In genomic region chr20:17917832-17918618, GRCh38 we compare ENCODE assay signal across 17 cellular contexts. TPM values are rescaled to one million over a fixed set of nuclear protein-coding genes. Genes with fewer than 3 reads are reported as not detected.
DNase-seq lines count a peak whose midpoint lies in the region; ATAC-seq and TF ChIP-seq lines count a peak whose summit lies in the region.
"Had no signal": no experiment of that assay in that cellular context is flagged by ENCODE, and none has a peak within 500 bp of the region (broad histone marks: within the 10 kb centered on the region; RNA-seq: fewer than 3 reads in every experiment).

No MANE protein-coding gene starts in this region.

- peak overlapping the region; percentile 20; the same call in 1 of the 2 replicates for H2AK5ac ChIP-seq in IMR-90 (ENCODE audit: low read depth, low read length)

- H3K9ac ChIP-seq in BLaER1: no peak overlapping the region
- H3K9ac ChIP-seq in IMR-90 (ENCODE audit: low read depth, low read length): no peak overlapping the region
- H3K9ac ChIP-seq in neural progenitor cell: no peak overlapping the region

- H3K79me1 ChIP-seq in IMR-90 (ENCODE audit: low read depth in 1 of 2, low read length in 2 of 2): no peaks in the 10 kb centered on the region

- H4K8ac ChIP-seq in IMR-90 (ENCODE audit: low read depth in 2 of 2, low read length in 2 of 2): no peak overlapping the region; a peak in 1 of 4 replicates

- no peak overlapping the region for H3K4ac ChIP-seq in IMR-90 (ENCODE audit: low read depth, low read length)

- H3K4me3 Mint-ChIP-seq in WTC11 (no peak overlapping the region), neural progenitor cell (no peak overlapping the region)
- H3K4me3 Mint-ChIP-seq: CD4-positive, CD25-positive, alpha-beta regulatory T cell; CD8-positive, alpha-beta memory T cell; GM23338; IgD-negative memory B cell had no signal

- no peak overlapping the region for H3K14ac ChIP-seq in IMR-90 (replicated peaks; ENCODE audit: low read depth, low read length)

- in situ Hi-C loops in IMR-90 (cut with MboI; ENCODE audit: low sequenced_read_pairs): no loop called here

- H3K27me3 ChIP-seq in BLaER1 (no peaks in the 10 kb centered on the region), IMR-90 (ENCODE audit: control insufficient read depth, insufficient read depth, low read length) (no peaks in the 10 kb centered on the region), neural progenitor cell (no peaks in the 10 kb centered on the region)
- H3K27me3 ChIP-seq: BE2C had no signal

- H3F3A ChIP-seq in neural progenitor cell (ENCODE audit: low read depth): peaks cover 3% of the 10 kb centered on the region

- H3K4me2 ChIP-seq in BLaER1 (peak overlapping the region; percentile 87), IMR-90 (ENCODE audit: low read depth, low read length) (no peak overlapping the region), neural progenitor cell (no peak overlapping the region)
- H3K4me2 ChIP-seq: GM23338 had no signal

- H3K18ac ChIP-seq in IMR-90 (ENCODE audit: low read depth, low read length): peak overlapping the region; percentile 62; the same call in 1 of the 2 replicates

- no peak for DNase-seq in IMR-90
- DNase-seq in WTC11 (ENCODE audit: low spot score): no peak
- DNase-seq in neural progenitor cell (ENCODE audit: low spot score): no peak
- DNase-seq in NCI-H526 treated with DMSO at 0.1 percent for 48 hours (lab: John Stamatoyannopoulos, UW): no peak
- no peak for DNase-seq in NCI-H1048 (lab: John Stamatoyannopoulos, UW)
- DNase-seq: ACHN; BE2C; Caco-2; CD4-positive, CD25-positive, alpha-beta regulatory T cell; CD8-positive, alpha-beta memory T cell; HCEC 1CT; KBM-7 had no signal

- no peaks in the 10 kb centered on the region for H3K79me2 ChIP-seq in neural progenitor cell (ENCODE audit: low read depth)

- H3K27ac ChIP-seq in BLaER1 (no peak overlapping the region), IMR-90 (ENCODE audit: insufficient read depth, low read length) (peak overlapping the region; percentile 25; the same call in 1 of the 2 replicates), neural progenitor cell (no peak overlapping the region)
- H3K27ac ChIP-seq: HL-60 had no signal

- H3K9me3 Mint-ChIP-seq in WTC11: no peaks in the 10 kb centered on the region
- H3K9me3 Mint-ChIP-seq in neural progenitor cell: no peaks in the 10 kb centered on the region
- H3K9me3 Mint-ChIP-seq: GM23338 had no signal

- no peak overlapping the region for H2AFZ ChIP-seq in IMR-90 (replicated peaks; ENCODE audit: low read length, poor library complexity)
- no peak overlapping the region for H2AFZ ChIP-seq in neural progenitor cell (replicated peaks)

- H3K4me1 ChIP-seq in BLaER1: peaks cover 35% of the 10 kb centered on the region
- peaks cover 4% of the 10 kb centered on the region; the same call in 1 of the 2 replicates for H3K4me1 ChIP-seq in IMR-90 (ENCODE audit: control insufficient read depth, insufficient read depth, low read length)
- H3K4me1 ChIP-seq in neural progenitor cell: no peaks in the 10 kb centered on the region
- H3K4me1 ChIP-seq: BE2C had no signal

- TF ChIP-seq CTCF in IMR-90 (conservative IDR thresholded peaks at IDR 0.05; ENCODE audit: low read depth, low read length) (no peak), WTC11 (IDR thresholded peaks at IDR 0.05) (no peak), neural progenitor cell (IDR thresholded peaks at IDR 0.05) (no peak)

- CTCF ChIA-PET in IMR-90 (lab: Yijun Ruan, JAX) (interaction anchor here (0.6 kb wide), 2 partner anchors 15 to 337 kb away, joined by 3 to 4 read pairs; no protein-coding TSS in a partner anchor), WTC11 (lab: Charles Lee) (interaction anchor here (1.4 kb wide), 1 partner anchor 21 kb away, joined by 5 read pairs; no protein-coding TSS in a partner anchor)

- no peak overlapping the region for H4K5ac ChIP-seq in IMR-90 (ENCODE audit: low read depth, low read length)

- peak overlapping the region; percentile 27; the same call in 1 of the 2 replicates for H2BK20ac ChIP-seq in IMR-90 (ENCODE audit: low read depth, low read length)

- intact Hi-C loops in IMR-90 (cut with micrococcal nuclease): no loop called here

- no peak for TF ChIP-seq POLR2A in IMR-90 (IDR thresholded peaks at IDR 0.05; ENCODE audit: low read depth, low read length)

- POLR2A ChIA-PET in IMR-90 (lab: Charles Lee; ENCODE audit: unreplicated experiment) (interaction anchor here (0.8 kb wide), 1 partner anchor 17 kb away, joined by 3 read pairs; no protein-coding TSS in a partner anchor), WTC11 (lab: Charles Lee) (no interaction called here)

- TF ChIP-seq RAD21 in IMR-90 (IDR thresholded peaks at IDR 0.05; ENCODE audit: low read length): no peak

- ATAC-seq in IMR-90 (ENCODE audit: low read depth) (peak; percentile 62), WTC11 (no peak), esophagus mucosa (no peak)
- ATAC-seq: GM23338 had no signal

- H3K27me3 Mint-ChIP-seq in WTC11 (ENCODE audit: low read depth): no peaks in the 10 kb centered on the region
- peaks cover 9% of the 10 kb centered on the region for H3K27me3 Mint-ChIP-seq in neural progenitor cell (ENCODE audit: insufficient read depth, low read depth)

- no TSS peak for BruUV-seq in IMR-90 (replicated peaks; lab: Mats Ljungman, UMichigan)

- 83% methylated on average over 2 of the region's 7 CpGs; no CpG with 5 or more reads in 1 of the 2 experiments for WGBS in IMR-90 (ENCODE audit: extremely low coverage in 2 of 2, insufficient read length in 1 of 2), 2 experiments

- no peak overlapping the region for H4K91ac ChIP-seq in IMR-90 (ENCODE audit: insufficient read depth, low read depth, low read length)

- H3K27ac Mint-ChIP-seq in WTC11 (no peak overlapping the region), neural progenitor cell (peak overlapping the region; percentile 37)
- H3K27ac Mint-ChIP-seq: CD4-positive, CD25-positive, alpha-beta regulatory T cell; CD8-positive, alpha-beta memory T cell; GM23338 had no signal

- no peak overlapping the region for H3K23ac ChIP-seq in IMR-90 (ENCODE audit: low read depth, low read length)

- H2BK5ac ChIP-seq in IMR-90 (ENCODE audit: low read depth, low read length, poor library complexity, severe bottlenecking): no peak overlapping the region

- H3K9me1 ChIP-seq in IMR-90 (ENCODE audit: insufficient read depth, low read length): no peaks in the 10 kb centered on the region

- dilution Hi-C loops in IMR-90 (cut with HindIII; ENCODE audit: low sequenced_read_pairs, unreplicated experiment): no loop called here

- H3K36me3 ChIP-seq in BLaER1 (no peaks in the 10 kb centered on the region), IMR-90 (ENCODE audit: control insufficient read depth, insufficient read depth, low read length) (no peaks in the 10 kb centered on the region), neural progenitor cell (no peaks in the 10 kb centered on the region)
- H3K36me3 ChIP-seq: BE2C had no signal

- no peak overlapping the region for H2AK9ac ChIP-seq in IMR-90 (replicated peaks; ENCODE audit: low read depth, low read length, poor library complexity)

- H3K4me1 Mint-ChIP-seq in WTC11 (no peaks in the 10 kb centered on the region), neural progenitor cell (peaks cover 9% of the 10 kb centered on the region)
- H3K4me1 Mint-ChIP-seq: CD8-positive, alpha-beta memory T cell; GM23338; IgD-negative memory B cell had no signal

- H3K9me3 ChIP-seq in BLaER1 (no peaks in the 10 kb centered on the region), IMR-90 (ENCODE audit: control insufficient read depth, insufficient read depth, low read length) (no peaks in the 10 kb centered on the region), neural progenitor cell (ENCODE audit: low read depth) (no peaks in the 10 kb centered on the region)
- H3K9me3 ChIP-seq: BE2C, Caco-2 had no signal

- H2BK120ac ChIP-seq in IMR-90 (ENCODE audit: low read depth, low read length): 0 out of 2 replicates have a peak overlapping the region, but pooled peaks have one; percentile 12

- H3K4me3 ChIP-seq in BLaER1: no peak overlapping the region
- H3K4me3 ChIP-seq in IMR-90 (ENCODE audit: insufficient read depth, low read depth, low read length): no peak overlapping the region
- H3K4me3 ChIP-seq in neural progenitor cell: no peak overlapping the region
- H3K4me3 ChIP-seq: GM23338 had no signal

- H2BK15ac ChIP-seq in IMR-90 (ENCODE audit: low read depth, low read length): no peak overlapping the region

- H3K36me3 Mint-ChIP-seq in WTC11: no peaks in the 10 kb centered on the region
- H3K36me3 Mint-ChIP-seq in neural progenitor cell: no peaks in the 10 kb centered on the region
- H3K36me3 Mint-ChIP-seq: CD4-positive, CD25-positive, alpha-beta regulatory T cell; CD8-positive, alpha-beta memory T cell had no signal

- no peaks in the 10 kb centered on the region for H4K20me1 ChIP-seq in BLaER1
- H4K20me1 ChIP-seq in IMR-90 (ENCODE audit: insufficient read depth, low read length): no peaks in the 10 kb centered on the region
- no peaks in the 10 kb centered on the region for H4K20me1 ChIP-seq in neural progenitor cell (ENCODE audit: low read depth)

- no peak overlapping the region for H3K56ac ChIP-seq in IMR-90 (ENCODE audit: extremely low read depth, insufficient read depth, low read length)

TF ChIP-seq in IMR-90, 13 proteins besides CTCF, POLR2A, EP300 and RAD21 (continues in another document):
- TF ChIP-seq FOS (IDR thresholded peaks at IDR 0.05; ENCODE audit: low read depth, low read length) (no peak), RFX5 (IDR thresholded peaks at IDR 0.05; ENCODE audit: low read depth, low read length) (no peak), CHD1 (IDR thresholded peaks at IDR 0.05; ENCODE audit: low read depth, low read length) (no peak), MAFK (IDR thresholded peaks at IDR 0.05; ENCODE audit: low read depth, low read length) (no peak), CEBPB (IDR thresholded peaks at IDR 0.05; ENCODE audit: low read depth, low read length) (no peak)

TF ChIP-seq in WTC11, 78 proteins besides CTCF, POLR2A, EP300 and RAD21 (continues in another document):
- TF ChIP-seq NFE2L1 (CRISPR knock-in tag; IDR thresholded peaks at IDR 0.05) (no peak), GABPB1 (CRISPR knock-in tag; IDR thresholded peaks at IDR 0.05) (0 out of 2 replicates have a peak, but pooled peaks have one; percentile 17), FOXK1 (CRISPR knock-in tag; IDR thresholded peaks at IDR 0.05) (no peak), RORB (CRISPR knock-in tag; IDR thresholded peaks at IDR 0.05) (no peak)

RNA-seq across cellular contexts. Expression of gene SNX5, which starts 50.6 kb away (rescaled TPM):
- 65.4 and 85.0 TPM in 2 replicates for total RNA-seq in IMR-90 (2012; rRNA removed)
- 76.7 and 92.8 TPM in 2 replicates for polyA plus RNA-seq in IMR-90 (2012; rRNA removed)
- 36.7 and 37.4 TPM in 2 replicates for polyA plus RNA-seq in IMR-90 (2012; cell fraction: cytosol; rRNA removed)
- 163 and 192 TPM in 2 replicates for polyA plus RNA-seq in IMR-90 (2012; cell fraction: nucleus; rRNA removed; ENCODE audit: low replicate concordance)
- total RNA-seq in WTC11 (2021): 172 to 192 TPM (median 173 TPM) in 3 replicates
- total RNA-seq in neural progenitor cell (ENCODE audit: low replicate concordance): 156 and 226 TPM in 2 replicates
- total RNA-seq in esophagus mucosa: 63.0 TPM

RNA-seq across cellular contexts. Expression of gene MGME1, which starts 50.8 kb away (rescaled TPM):
- total RNA-seq in IMR-90 (2012; rRNA removed) (7.2 and 8.1 TPM in 2 replicates), WTC11 (2021) (55.0 to 59.2 TPM (median 56.0 TPM) in 3 replicates), neural progenitor cell (ENCODE audit: low replicate concordance) (57.2 and 87.2 TPM in 2 replicates), esophagus mucosa (12.8 TPM)
- 7.1 and 9.3 TPM in 2 replicates for polyA plus RNA-seq in IMR-90 (2012; rRNA removed)
- 2.2 and 2.3 TPM in 2 replicates for polyA plus RNA-seq in IMR-90 (2012; cell fraction: cytosol; rRNA removed)
- 4.7 and 13.8 TPM in 2 replicates for polyA plus RNA-seq in IMR-90 (2012; cell fraction: nucleus; rRNA removed; ENCODE audit: low replicate concordance)
